21 cellular contexts compared by ENCODE assay signal in genomic region chr20:11912664-11913415, GRCh38. TPM values are rescaled to one million over a fixed set of nuclear protein-coding genes. Genes with fewer than 3 reads are reported as not detected.
DNase-seq lines count a peak whose midpoint lies in the region; ATAC-seq, FAIRE-seq and TF ChIP-seq lines count a peak whose summit lies in the region.
"Had no signal": no experiment of that assay in that cellular context is flagged by ENCODE, and none has a peak within 500 bp of the region (broad histone marks: within the 10 kb centered on the region; RNA-seq: fewer than 3 reads in every experiment).

No MANE protein-coding gene starts in this region.

- ATAC-seq in RWPE2 (ENCODE audit: low read depth) (peak; percentile 58), esophagus mucosa (peak; percentile 89)

- H3K4me3 ChIP-seq in breast epithelium (no peak overlapping the region), RWPE2 (ENCODE audit: severe bottlenecking) (no peak overlapping the region), suprapubic skin (no peak overlapping the region), GM23248 (no peak overlapping the region)
- H3K4me3 ChIP-seq: MG63, SJCRH30 had no signal

- H3K4me3 Mint-ChIP-seq in MCF 10A (ENCODE audit: unreplicated experiment), result no peak overlapping the region
- H3K4me3 Mint-ChIP-seq: CD4-positive, alpha-beta memory T cell had no signal

- in situ Hi-C loops in GM23248 (cut with MboI), result no loop called here

- H4K20me1 ChIP-seq in GM23248 (ENCODE audit: insufficient read depth), result 0 out of 2 replicates have a peak, but pooled peaks cover 5% of the 10 kb centered on the region

- no peaks in the 10 kb centered on the region for H3K36me3 ChIP-seq in breast epithelium
- H3K36me3 ChIP-seq in RWPE2 (ENCODE audit: low read depth), result no peaks in the 10 kb centered on the region
- no peaks in the 10 kb centered on the region for H3K36me3 ChIP-seq in suprapubic skin
- H3K36me3 ChIP-seq in GM23248 (ENCODE audit: low read depth), result no peaks in the 10 kb centered on the region
- H3K36me3 ChIP-seq: BE2C, MG63, SJCRH30 had no signal

- no peak overlapping the region for H3K4me2 ChIP-seq in GM23248 (ENCODE audit: unreplicated experiment)

- POLR2A ChIA-PET in MCF 10A (lab: Yijun Ruan, JAX), result interaction anchor here (0.6 to 1.6 kb wide), 3 partner anchors 17 to 986 kb away, joined by 3 to 5 read pairs (median 5); no protein-coding TSS in a partner anchor

- no peaks in the 10 kb centered on the region for H3K9me2 ChIP-seq in GM23248 (ENCODE audit: insufficient read depth)

- no peaks in the 10 kb centered on the region for H3K36me3 Mint-ChIP-seq in MCF 10A (ENCODE audit: insufficient read depth, unreplicated experiment)
- H3K36me3 Mint-ChIP-seq: CD4-positive, alpha-beta memory T cell had no signal

- H3F3A ChIP-seq in GM23248 (ENCODE audit: insufficient read depth), result no peaks in the 10 kb centered on the region

- TF ChIP-seq POLR2A in breast epithelium (IDR thresholded peaks at IDR 0.05), result no peak
- TF ChIP-seq POLR2A in suprapubic skin (IDR thresholded peaks at IDR 0.05), result no peak

- H3K4me1 Mint-ChIP-seq in MCF 10A (ENCODE audit: insufficient read depth, unreplicated experiment), result peaks cover 19% of the 10 kb centered on the region
- H3K4me1 Mint-ChIP-seq: CD4-positive, alpha-beta memory T cell had no signal

- no peak for TF ChIP-seq CTCF in MCF 10A (IDR thresholded peaks at IDR 0.05; ENCODE audit: unreplicated experiment)
- no peak for TF ChIP-seq CTCF in breast epithelium (IDR thresholded peaks at IDR 0.05)
- no peak for TF ChIP-seq CTCF in RWPE2 (IDR thresholded peaks at IDR 0.05; ENCODE audit: poor library complexity, severe bottlenecking)
- TF ChIP-seq CTCF in suprapubic skin (IDR thresholded peaks at IDR 0.05), result no peak

- H2AFZ ChIP-seq in GM23248, result no peak overlapping the region

- H3K9ac ChIP-seq in GM23248, result no peak overlapping the region

- peaks cover 0 to 5% of the 10 kb centered on the region in 2 donors for H3K4me1 ChIP-seq in breast epithelium
- H3K4me1 ChIP-seq in RWPE2 (ENCODE audit: insufficient read depth, poor library complexity, severe bottlenecking), result peaks cover 21% of the 10 kb centered on the region
- H3K4me1 ChIP-seq in suprapubic skin, result peaks cover 57% of the 10 kb centered on the region
- peaks cover 8% of the 10 kb centered on the region; the same call in 1 of the 2 replicates for H3K4me1 ChIP-seq in GM23248 (ENCODE audit: insufficient read depth)
- H3K4me1 ChIP-seq: BE2C had no signal

- H3K27me3 Mint-ChIP-seq in MCF 10A (ENCODE audit: insufficient read depth, unreplicated experiment), result no peaks in the 10 kb centered on the region
- H3K27me3 Mint-ChIP-seq: CD4-positive, alpha-beta memory T cell had no signal

- TF ChIP-seq EP300 in suprapubic skin (IDR thresholded peaks at IDR 0.05), result no peak

- H3K9me3 Mint-ChIP-seq in MCF 10A (ENCODE audit: unreplicated experiment), result no peaks in the 10 kb centered on the region

- DNase-seq in MCF 10A (ENCODE audit: unreplicated experiment) (no peak), breast epithelium (ENCODE audit: low spot score in 2 of 2) (no peak), RWPE2 (ENCODE audit: low spot score) (no peak), suprapubic skin (ENCODE audit: low spot score in 2 of 2) (no peak), RCC 7860 (ENCODE audit: low spot score) (no peak), NCI-H1694 (lab: John Stamatoyannopoulos, UW) (no peak), GM23248 (no peak)
- DNase-seq: Calu3; CD4-positive, alpha-beta memory T cell; EL; MG63; NCI-H1048; NCI-H2029; NCI-H446 treated with DMSO at 0.1 percent for 48 hours; NCI-H774 had no signal

- H3K27ac Mint-ChIP-seq in MCF 10A (ENCODE audit: low read depth, unreplicated experiment), result peak overlapping the region; percentile 49
- H3K27ac Mint-ChIP-seq: CD4-positive, alpha-beta memory T cell had no signal

- FAIRE-seq in RCC 7860 (lab: Jason Lieb, UNC), result no peak
- FAIRE-seq: A204.1, GM12892, GM18507 had no signal

- no TSS peak for BruUV-seq in MCF 10A (replicated peaks; lab: Mats Ljungman, UMichigan)

- CTCF ChIA-PET in MCF 10A (lab: Yijun Ruan, JAX), result interaction anchor here (0.5 to 2.4 kb wide), 17 partner anchors 9 to 1058 kb away, joined by 3 to 17 read pairs (median 4); no protein-coding TSS in a partner anchor

- H3K9me3 ChIP-seq in breast epithelium (no peaks in the 10 kb centered on the region), RWPE2 (ENCODE audit: severe bottlenecking) (no peaks in the 10 kb centered on the region), suprapubic skin (no peaks in the 10 kb centered on the region), GM23248 (ENCODE audit: low read depth) (no peaks in the 10 kb centered on the region)
- H3K9me3 ChIP-seq: BE2C, MG63, SJCRH30 had no signal

- no peak overlapping the region for H3K27ac ChIP-seq in breast epithelium
- peak overlapping the region; percentile 18 for H3K27ac ChIP-seq in RWPE2 (ENCODE audit: poor library complexity, severe bottlenecking)
- H3K27ac ChIP-seq in suprapubic skin, result peak overlapping the region; percentile 57
- no peak overlapping the region for H3K27ac ChIP-seq in GM23248
- H3K27ac ChIP-seq: SJCRH30 had no signal

- intact Hi-C loops in MCF 10A (cut with micrococcal nuclease) (no loop called here), breast epithelium (cut with DNase I; ENCODE audit: low total_unique reads) (no loop called here)

- H3K27me3 ChIP-seq in breast epithelium, result no peaks in the 10 kb centered on the region
- H3K27me3 ChIP-seq in RWPE2 (ENCODE audit: insufficient read depth, poor library complexity, severe bottlenecking), result no peaks in the 10 kb centered on the region
- no peaks in the 10 kb centered on the region for H3K27me3 ChIP-seq in suprapubic skin
- H3K27me3 ChIP-seq in GM23248 (replicated peaks; ENCODE audit: insufficient read depth), result no peaks in the 10 kb centered on the region
- H3K27me3 ChIP-seq: BE2C, MG63, SJCRH30 had no signal

- H3K79me2 ChIP-seq in GM23248 (ENCODE audit: insufficient read depth), result peaks cover 100% of the 10 kb centered on the region

- WGBS in suprapubic skin, result 62% methylated on average over 4 of the region's 4 CpGs
- 97 to 98% methylated on average over 4 of the region's 4 CpGs for WGBS in GM23248 (ENCODE audit: low coverage in 1 of 2, low lambda C conversion rate in 2 of 2, missing lambda C conversion rate in 2 of 2), 2 experiments

RNA-seq across cellular contexts. Expression of gene BTBD3, which starts 4.9 kb away (rescaled TPM):
- total RNA-seq in MCF 10A (2022) (21.6 and 21.8 TPM in 2 replicates), breast epithelium (10 to 100 TPM; 15.4 to 50.3 (median 33.1) TPM), esophagus mucosa (10.0 TPM), suprapubic skin (10 to 100 TPM; 39.0 to 62.1 (median 44.6) TPM)
- 30.5 and 33.8 TPM in 2 replicates for total RNA-seq in GM23248 (2014; rRNA removed; shearing (Covaris generic))
- 11.4 and 12.5 TPM in 2 replicates for polyA plus RNA-seq in GM23248 (2016; fragmentation: Nextera tagmentation; extraction: Ambion mirVana)

Comparison
In these comparisons a context has a peak if more than half of its experiments do, and no peak if none do; other contexts are left out.
1. H3K27ac ChIP-seq: peak in RWPE2 (single experiment) and suprapubic skin (single experiment); none in breast epithelium (0 of 2) and GM23248 (single experiment).